Comparison of ENCODE assay signal across 1 cellular context in the genomic region with DNA sequence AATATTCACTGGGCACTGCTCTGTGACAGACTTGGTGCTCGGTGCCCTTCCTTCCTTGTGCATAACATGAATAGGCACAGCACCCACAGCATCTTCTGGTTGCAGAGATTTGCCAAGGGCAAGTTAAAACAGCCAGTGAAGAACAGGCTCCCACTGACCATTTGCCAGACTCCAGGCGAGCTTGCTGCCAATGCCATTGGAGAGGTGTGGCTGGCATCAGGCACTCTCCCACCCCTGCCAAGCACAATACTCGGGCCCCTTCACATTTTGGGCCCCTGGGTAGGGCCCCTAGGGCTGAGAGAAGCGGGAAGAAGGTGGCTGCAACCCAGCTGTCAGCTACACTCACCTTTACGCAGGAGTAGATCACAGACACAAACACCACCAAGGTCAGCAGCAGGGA.
TF ChIP-seq lines count a peak whose summit lies in the region.

No MANE protein-coding gene starts in this region.

TF ChIP-seq in GM23338, 12 proteins besides CTCF, POLR2A, EP300 and RAD21 (continued from another document):
- TF ChIP-seq, protein P1, sequence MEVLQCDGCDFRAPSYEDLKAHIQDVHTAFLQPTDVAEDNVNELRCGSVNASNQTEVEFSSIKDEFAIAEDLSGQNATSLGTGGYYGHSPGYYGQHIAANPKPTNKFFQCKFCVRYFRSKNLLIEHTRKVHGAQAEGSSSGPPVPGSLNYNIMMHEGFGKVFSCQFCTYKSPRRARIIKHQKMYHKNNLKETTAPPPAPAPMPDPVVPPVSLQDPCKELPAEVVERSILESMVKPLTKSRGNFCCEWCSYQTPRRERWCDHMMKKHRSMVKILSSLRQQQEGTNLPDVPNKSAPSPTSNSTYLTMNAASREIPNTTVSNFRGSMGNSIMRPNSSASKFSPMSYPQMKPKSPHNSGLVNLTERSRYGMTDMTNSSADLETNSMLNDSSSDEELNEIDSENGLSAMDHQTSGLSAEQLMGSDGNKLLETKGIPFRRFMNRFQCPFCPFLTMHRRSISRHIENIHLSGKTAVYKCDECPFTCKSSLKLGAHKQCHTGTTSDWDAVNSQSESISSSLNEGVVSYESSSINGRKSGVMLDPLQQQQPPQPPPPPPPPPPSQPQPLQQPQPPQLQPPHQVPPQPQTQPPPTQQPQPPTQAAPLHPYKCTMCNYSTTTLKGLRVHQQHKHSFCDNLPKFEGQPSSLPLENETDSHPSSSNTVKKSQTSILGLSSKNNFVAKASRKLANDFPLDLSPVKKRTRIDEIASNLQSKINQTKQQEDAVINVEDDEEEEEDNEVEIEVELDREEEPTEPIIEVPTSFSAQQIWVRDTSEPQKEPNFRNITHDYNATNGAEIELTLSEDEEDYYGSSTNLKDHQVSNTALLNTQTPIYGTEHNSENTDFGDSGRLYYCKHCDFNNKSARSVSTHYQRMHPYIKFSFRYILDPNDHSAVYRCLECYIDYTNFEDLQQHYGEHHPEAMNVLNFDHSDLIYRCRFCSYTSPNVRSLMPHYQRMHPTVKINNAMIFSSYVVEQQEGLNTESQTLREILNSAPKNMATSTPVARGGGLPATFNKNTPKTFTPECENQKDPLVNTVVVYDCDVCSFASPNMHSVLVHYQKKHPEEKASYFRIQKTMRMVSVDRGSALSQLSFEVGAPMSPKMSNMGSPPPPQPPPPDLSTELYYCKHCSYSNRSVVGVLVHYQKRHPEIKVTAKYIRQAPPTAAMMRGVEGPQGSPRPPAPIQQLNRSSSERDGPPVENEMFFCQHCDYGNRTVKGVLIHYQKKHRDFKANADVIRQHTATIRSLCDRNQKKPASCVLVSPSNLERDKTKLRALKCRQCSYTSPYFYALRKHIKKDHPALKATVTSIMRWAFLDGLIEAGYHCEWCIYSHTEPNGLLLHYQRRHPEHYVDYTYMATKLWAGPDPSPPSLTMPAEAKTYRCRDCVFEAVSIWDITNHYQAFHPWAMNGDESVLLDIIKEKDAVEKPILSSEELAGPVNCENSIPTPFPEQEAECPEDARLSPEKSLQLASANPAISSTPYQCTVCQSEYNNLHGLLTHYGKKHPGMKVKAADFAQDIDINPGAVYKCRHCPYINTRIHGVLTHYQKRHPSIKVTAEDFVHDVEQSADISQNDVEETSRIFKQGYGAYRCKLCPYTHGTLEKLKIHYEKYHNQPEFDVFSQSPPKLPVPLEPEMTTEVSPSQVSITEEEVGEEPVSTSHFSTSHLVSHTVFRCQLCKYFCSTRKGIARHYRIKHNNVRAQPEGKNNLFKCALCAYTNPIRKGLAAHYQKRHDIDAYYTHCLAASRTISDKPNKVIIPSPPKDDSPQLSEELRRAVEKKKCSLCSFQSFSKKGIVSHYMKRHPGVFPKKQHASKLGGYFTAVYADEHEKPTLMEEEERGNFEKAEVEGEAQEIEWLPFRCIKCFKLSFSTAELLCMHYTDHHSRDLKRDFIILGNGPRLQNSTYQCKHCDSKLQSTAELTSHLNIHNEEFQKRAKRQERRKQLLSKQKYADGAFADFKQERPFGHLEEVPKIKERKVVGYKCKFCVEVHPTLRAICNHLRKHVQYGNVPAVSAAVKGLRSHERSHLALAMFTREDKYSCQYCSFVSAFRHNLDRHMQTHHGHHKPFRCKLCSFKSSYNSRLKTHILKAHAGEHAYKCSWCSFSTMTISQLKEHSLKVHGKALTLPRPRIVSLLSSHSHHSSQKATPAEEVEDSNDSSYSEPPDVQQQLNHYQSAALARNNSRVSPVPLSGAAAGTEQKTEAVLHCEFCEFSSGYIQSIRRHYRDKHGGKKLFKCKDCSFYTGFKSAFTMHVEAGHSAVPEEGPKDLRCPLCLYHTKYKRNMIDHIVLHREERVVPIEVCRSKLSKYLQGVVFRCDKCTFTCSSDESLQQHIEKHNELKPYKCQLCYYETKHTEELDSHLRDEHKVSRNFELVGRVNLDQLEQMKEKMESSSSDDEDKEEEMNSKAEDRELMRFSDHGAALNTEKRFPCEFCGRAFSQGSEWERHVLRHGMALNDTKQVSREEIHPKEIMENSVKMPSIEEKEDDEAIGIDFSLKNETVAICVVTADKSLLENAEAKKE (CRISPR knock-in tag; IDR thresholded peaks at IDR 0.05) = no peak
- TF ChIP-seq EZH2phosphoT487 (IDR thresholded peaks at IDR 0.05; ENCODE audit: unreplicated experiment) (no peak), EZH2 (IDR thresholded peaks at IDR 0.05; ENCODE audit: low read depth, unreplicated experiment) (no peak), NANOG (IDR thresholded peaks at IDR 0.05; ENCODE audit: borderline replicate concordance) (no peak), REST (IDR thresholded peaks at IDR 0.05; ENCODE audit: unreplicated experiment) (no peak)
